18 cellular contexts compared by ENCODE assay signal in genomic region chr1:13619909-13620308, GRCh38. TPM values are rescaled to one million over a fixed set of nuclear protein-coding genes. Genes with fewer than 3 reads are reported as not detected.
A peak's percentile ranks its signal among the peaks of the same experiment; 100 is the strongest.
DNase-seq lines count a peak whose midpoint lies in the region; ATAC-seq and TF ChIP-seq lines count a peak whose summit lies in the region.
"Had no signal": no experiment of that assay in that cellular context is flagged by ENCODE, and none has a peak within 500 bp of the region (broad histone marks: within the 10 kb centered on the region; RNA-seq: fewer than 3 reads in every experiment).

No MANE protein-coding gene starts in this region.

- 48% methylated on average over 8 of the region's 8 CpGs for WGBS in right cardiac atrium
- WGBS in sigmoid colon, 2 donors: 59 to 62% methylated on average over 8 of the region's 8 CpGs

- DNase-seq in AG10803 (ENCODE audit: low read depth): peak; percentile 35
- DNase-seq in breast epithelium (ENCODE audit: low spot score in 2 of 2): peak in 1 of 2 donors; percentile 81
- no peak for DNase-seq in right cardiac atrium
- no peak for DNase-seq in sigmoid colon
- DNase-seq in stimulated activated CD4-positive, alpha-beta T cell treated with anti-CD3 and anti-CD28 coated beads, Interleukin-4, amount 100 ng/mL, for 24 hours: no peak
- no peak for DNase-seq in DMS 273 treated with DMSO at 0.1 percent for 48 hours (lab: John Stamatoyannopoulos, UW)
- DNase-seq in activated CD8-positive, alpha-beta T cell treated with anti-CD3 and anti-CD28 coated beads, Interleukin-2, amount 10 ng/mL, durations not matched to agents 7 days and 5 days: no peak
- no peak for DNase-seq in MV-4-11 (lab: John Stamatoyannopoulos, UW)
- DNase-seq: activated CD4-positive, alpha-beta T cell treated with anti-CD3 and anti-CD28 coated beads, Interleukin-2, amount 50 U/mL, for 4 hours; activated naive CD8-positive, alpha-beta T cell treated with anti-CD3 and anti-CD28 coated beads, Interleukin-2, amount 50 U/mL, for 24 hours; activated T-cell treated with anti-CD3 and anti-CD28 coated beads, Interleukin-2, amount 50 U/mL, for 72 hours; CD4-positive, alpha-beta memory T cell; MM.1S; natural killer cell; NCI-H187 treated with DMSO at 0.1 percent for 48 hours; OCI-M1; SK-N-SH had no signal

- H3K4me3 Mint-ChIP-seq in activated CD8-positive, alpha-beta T cell treated with anti-CD3 and anti-CD28 coated beads, Interleukin-2, amount 10 ng/mL, durations not matched to agents 7 days and 5 days: no peak overlapping the region
- H3K4me3 Mint-ChIP-seq: activated naive CD8-positive, alpha-beta T cell treated with anti-CD3 and anti-CD28 coated beads, Interleukin-2, amount 50 U/mL, for 24 hours; activated T-cell treated with anti-CD3 and anti-CD28 coated beads, Interleukin-2, amount 50 U/mL, for 72 hours; CD4-positive, alpha-beta memory T cell; natural killer cell had no signal

- H3K4me1 ChIP-seq in breast epithelium (peaks cover 0 to 4% of the 10 kb centered on the region in 2 donors), right cardiac atrium (ENCODE audit: control insufficient read depth, insufficient read depth, low read length) (no peaks in the 10 kb centered on the region), sigmoid colon (peaks cover 0 to 34% (median 20%) of the 10 kb centered on the region in 4 donors)

- H3K9me3 ChIP-seq in breast epithelium (no peaks in the 10 kb centered on the region), right cardiac atrium (ENCODE audit: control insufficient read depth, low read length) (no peaks in the 10 kb centered on the region), sigmoid colon (no peaks in the 10 kb centered on the region)
- H3K9me3 ChIP-seq: SK-N-SH had no signal

- intact Hi-C loops in breast epithelium (cut with DNase I; ENCODE audit: low total_unique reads): no loop called here
- intact Hi-C loops in right cardiac atrium (cut with DNase I): no loop called here
- intact Hi-C loops in sigmoid colon (cut with DNase I): no loop called here

- no peak overlapping the region for H3K27ac Mint-ChIP-seq in activated CD8-positive, alpha-beta T cell treated with anti-CD3 and anti-CD28 coated beads, Interleukin-2, amount 10 ng/mL, durations not matched to agents 7 days and 5 days
- H3K27ac Mint-ChIP-seq: activated naive CD8-positive, alpha-beta T cell treated with anti-CD3 and anti-CD28 coated beads, Interleukin-2, amount 50 U/mL, for 24 hours; activated T-cell treated with anti-CD3 and anti-CD28 coated beads, Interleukin-2, amount 50 U/mL, for 72 hours; CD4-positive, alpha-beta memory T cell; natural killer cell had no signal

- no peaks in the 10 kb centered on the region for H3K4me1 Mint-ChIP-seq in activated CD8-positive, alpha-beta T cell treated with anti-CD3 and anti-CD28 coated beads, Interleukin-2, amount 10 ng/mL, durations not matched to agents 7 days and 5 days (ENCODE audit: low read depth)
- H3K4me1 Mint-ChIP-seq: activated naive CD8-positive, alpha-beta T cell treated with anti-CD3 and anti-CD28 coated beads, Interleukin-2, amount 50 U/mL, for 24 hours; CD4-positive, alpha-beta memory T cell; natural killer cell had no signal

- TF ChIP-seq POLR2A in breast epithelium (IDR thresholded peaks at IDR 0.05) (no peak), sigmoid colon (IDR thresholded peaks at IDR 0.05) (no peak)

- TF ChIP-seq EP300 in sigmoid colon (IDR thresholded peaks at IDR 0.05): peak in 1 of 4 donors; percentile 75

- no peaks in the 10 kb centered on the region for H3K36me3 Mint-ChIP-seq in activated CD8-positive, alpha-beta T cell treated with anti-CD3 and anti-CD28 coated beads, Interleukin-2, amount 10 ng/mL, durations not matched to agents 7 days and 5 days (ENCODE audit: low read depth)
- H3K36me3 Mint-ChIP-seq: CD4-positive, alpha-beta memory T cell; natural killer cell had no signal

- H3K4me3 ChIP-seq in AG10803 (ENCODE audit: low read length) (no peak overlapping the region), breast epithelium (no peak overlapping the region), right cardiac atrium (ENCODE audit: low read length) (no peak overlapping the region), sigmoid colon (no peak overlapping the region)

- H3K27me3 Mint-ChIP-seq in activated CD8-positive, alpha-beta T cell treated with anti-CD3 and anti-CD28 coated beads, Interleukin-2, amount 10 ng/mL, durations not matched to agents 7 days and 5 days (ENCODE audit: low read depth): peaks cover 4% of the 10 kb centered on the region

- ATAC-seq in right cardiac atrium: peak; percentile 46 to 57
- no peak for ATAC-seq in activated CD8-positive, alpha-beta T cell treated with anti-CD3 and anti-CD28 coated beads, Interleukin-2, amount 10 ng/mL, durations not matched to agents 7 days and 5 days
- ATAC-seq: activated naive CD8-positive, alpha-beta T cell treated with anti-CD3 and anti-CD28 coated beads, Interleukin-2, amount 50 U/mL, for 24 hours; activated T-cell treated with anti-CD3 and anti-CD28 coated beads, Interleukin-2, amount 50 U/mL, for 72 hours; natural killer cell had no signal

- TF ChIP-seq CTCF in AG10803 (conservative IDR thresholded peaks at IDR 0.05; ENCODE audit: low read length) (no peak), breast epithelium (IDR thresholded peaks at IDR 0.05) (no peak), sigmoid colon (IDR thresholded peaks at IDR 0.05) (no peak)

- POLR2A ChIA-PET in activated CD8-positive, alpha-beta T cell treated with anti-CD3 and anti-CD28 coated beads, Interleukin-2, amount 10 ng/mL, durations not matched to agents 7 days and 5 days (lab: Charles Lee): no interaction called here

- CTCF ChIA-PET in activated CD8-positive, alpha-beta T cell treated with anti-CD3 and anti-CD28 coated beads, Interleukin-2, amount 10 ng/mL, durations not matched to agents 7 days and 5 days (lab: Charles Lee): no interaction called here

- no peaks in the 10 kb centered on the region for H3K9me3 Mint-ChIP-seq in activated CD8-positive, alpha-beta T cell treated with anti-CD3 and anti-CD28 coated beads, Interleukin-2, amount 10 ng/mL, durations not matched to agents 7 days and 5 days (ENCODE audit: insufficient read depth)
- H3K9me3 Mint-ChIP-seq: activated naive CD8-positive, alpha-beta T cell treated with anti-CD3 and anti-CD28 coated beads, Interleukin-2, amount 50 U/mL, for 24 hours; activated T-cell treated with anti-CD3 and anti-CD28 coated beads, Interleukin-2, amount 50 U/mL, for 72 hours; CD4-positive, alpha-beta memory T cell; natural killer cell had no signal

- peak overlapping the region; percentile 83 to 87 for H3K27ac ChIP-seq in breast epithelium
- no peak overlapping the region for H3K27ac ChIP-seq in right cardiac atrium (ENCODE audit: low read length)
- H3K27ac ChIP-seq in sigmoid colon: peak overlapping the region; percentile 38 to 81 (median 47)

- H3K36me3 ChIP-seq in breast epithelium (no peaks in the 10 kb centered on the region), sigmoid colon (no peaks in the 10 kb centered on the region)

- H3K27me3 ChIP-seq in breast epithelium: no peaks in the 10 kb centered on the region
- no peaks in the 10 kb centered on the region for H3K27me3 ChIP-seq in right cardiac atrium (ENCODE audit: control insufficient read depth, insufficient read depth)
- H3K27me3 ChIP-seq in sigmoid colon: no peaks in the 10 kb centered on the region

RNA-seq across cellular contexts. Expression of gene PDPN, which starts 36.3 kb away (rescaled TPM):
- total RNA-seq in breast epithelium: 10 to 100 TPM; 18.1 to 38.8 (median 29.2) TPM
- 10 to 100 TPM; 12.6 to 24.1 (median 16.7) TPM for total RNA-seq in right cardiac atrium
- polyA plus RNA-seq in right cardiac atrium: 11.7 TPM
- 10 to 100 TPM in 3 of 4 donors, 1 to 10 TPM in 1; 5.6 to 14.7 (median 13.5) TPM for total RNA-seq in sigmoid colon
- 1 to 10 TPM; 2.1 to 9.9 (median 7.8) TPM for polyA plus RNA-seq in sigmoid colon
- total RNA-seq in activated CD8-positive, alpha-beta T cell treated with anti-CD3 and anti-CD28 coated beads, Interleukin-2, amount 10 ng/mL, durations not matched to agents 7 days and 5 days: not detected
- total RNA-seq: activated T-cell treated with anti-CD3 and anti-CD28 coated beads, Interleukin-2, amount 50 U/mL, for 72 hours; CD4-positive, alpha-beta memory T cell; natural killer cell; NCI-H460 had no signal
- polyA plus RNA-seq: CD4-positive, alpha-beta memory T cell; SK-N-SH had no signal

Comparison
In these comparisons a context has a peak if more than half of its experiments do, and no peak if none do; other contexts are left out.
1. RNA of gene PDPN, which starts 36.3 kb away (total RNA-seq): 18.1 to 38.8 TPM in breast epithelium, 12.6 to 24.1 TPM in right cardiac atrium and 5.6 to 14.7 TPM in sigmoid colon; not detected in activated CD8-positive, alpha-beta T cell treated with anti-CD3 and anti-CD28 coated beads, Interleukin-2, amount 10 ng/mL, durations not matched to agents 7 days and 5 days; every median in the first group is over 4 times any median in the second.